8 cellular contexts compared by ENCODE assay signal in the genomic region with DNA sequence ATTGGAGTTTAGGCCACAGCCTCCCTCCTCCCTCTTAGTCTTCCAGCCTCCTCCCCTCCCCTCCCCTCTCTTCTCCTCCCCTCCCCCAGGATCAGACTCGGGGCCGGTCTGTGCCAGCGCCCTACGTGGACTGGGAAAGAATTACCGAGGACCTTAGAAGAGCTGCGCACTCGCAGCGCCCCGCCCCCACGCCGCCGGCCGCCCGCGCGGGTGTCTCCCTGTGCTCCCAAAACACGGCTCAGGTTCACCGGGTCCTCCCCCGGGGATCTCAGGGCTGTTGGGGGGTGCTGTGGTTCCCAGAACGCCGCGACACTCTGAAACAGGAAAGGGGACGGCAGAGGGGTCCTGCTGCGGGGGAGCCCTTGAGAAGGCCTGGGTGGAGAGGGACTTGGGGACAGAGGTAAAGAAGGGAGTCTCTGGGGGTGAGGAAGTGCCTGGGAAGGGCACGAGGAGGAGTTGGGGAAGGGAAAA.
DNase-seq lines count a peak whose midpoint lies in the region; ATAC-seq and TF ChIP-seq lines count a peak whose summit lies in the region.

No MANE protein-coding gene starts in this region.

- H3K9me3 ChIP-seq in iPS-18c (ENCODE audit: control insufficient read depth, insufficient read depth, low read length) (peaks cover 7% of the 10 kb centered on the region), sigmoid colon (no peaks in the 10 kb centered on the region)

- intact Hi-C loops in sigmoid colon (cut with DNase I) = loop anchor here (1.0 to 10.0 kb wide), 4 partner anchors 118 to 362 kb away; no protein-coding TSS in a partner anchor

- peak overlapping the region; percentile 59; the same call in 1 of the 2 replicates for H3K4me3 ChIP-seq in iPS-18c (ENCODE audit: insufficient read depth, low read depth, low read length)
- peak overlapping the region in 3 of 4 donors; percentile 15 to 17 (median 16) for H3K4me3 ChIP-seq in sigmoid colon

- H3K27me3 Mint-ChIP-seq in central memory CD8-positive, alpha-beta T cell = no peaks in the 10 kb centered on the region

- H3K4me1 Mint-ChIP-seq in central memory CD8-positive, alpha-beta T cell = peaks cover 36% of the 10 kb centered on the region

- H3K27ac Mint-ChIP-seq in central memory CD8-positive, alpha-beta T cell (ENCODE audit: low read depth) = no peak overlapping the region

- peak in 1 of 4 experiments; percentile 14 for TF ChIP-seq CTCF in sigmoid colon (IDR thresholded peaks at IDR 0.05)

- no peak for ATAC-seq in central memory CD8-positive, alpha-beta T cell (replicated peaks; ENCODE audit: extremely low read depth, poor library complexity, severe bottlenecking)
- ATAC-seq in HG03045 (IDR thresholded peaks at IDR 0.05; ENCODE audit: unreplicated experiment) (no peak), HG03135 (IDR thresholded peaks at IDR 0.05; ENCODE audit: unreplicated experiment) (no peak)

- TF ChIP-seq POLR2A in sigmoid colon (IDR thresholded peaks at IDR 0.05) = no peak

- H3K9me3 Mint-ChIP-seq in central memory CD8-positive, alpha-beta T cell = no peaks in the 10 kb centered on the region

- peaks cover 0 to 29% (median 23%) of the 10 kb centered on the region in 4 donors for H3K4me1 ChIP-seq in sigmoid colon

- H3K27me3 ChIP-seq in sigmoid colon = no peaks in the 10 kb centered on the region

- H3K4me3 Mint-ChIP-seq in central memory CD8-positive, alpha-beta T cell = peak overlapping the region; percentile 65

- TF ChIP-seq EP300 in sigmoid colon (IDR thresholded peaks at IDR 0.05) = peak in 3 of 4 donors; percentile 11 to 49 (median 16)

- peak overlapping the region; percentile 55 to 80 (median 75) for H3K27ac ChIP-seq in sigmoid colon

- peaks cover 11% of the 10 kb centered on the region for H3K36me3 Mint-ChIP-seq in central memory CD8-positive, alpha-beta T cell (ENCODE audit: insufficient read depth)

- no peaks in the 10 kb centered on the region for H3K36me3 ChIP-seq in sigmoid colon

- peak; percentile 64 for DNase-seq in GDM1 (lab: John Stamatoyannopoulos, UW)
- peak; percentile 50 to 59 for DNase-seq in NCI-H1930 (lab: John Stamatoyannopoulos, UW)
- peak; percentile 74 for DNase-seq in UCSD-AML1 (lab: John Stamatoyannopoulos, UW; ENCODE audit: unreplicated experiment)
- DNase-seq in central memory CD8-positive, alpha-beta T cell (ENCODE audit: low spot score in 2 of 2) = peak; percentile 13 to 33
- peak; percentile 94 for DNase-seq in sigmoid colon

- WGBS in sigmoid colon, 2 donors = 2 to 3% methylated on average over 25 of the region's 25 CpGs

Comparison
In these comparisons a context has a peak if more than half of its experiments do, and no peak if none do; other contexts are left out.
1. DNase-seq: peak in every context shown above with its lines; median percentile 94 in sigmoid colon; 74 in UCSD-AML1; 64 in GDM1; 54 in NCI-H1930; 23 in central memory CD8-positive, alpha-beta T cell.